Comparison of ENCODE assay signal across 27 cellular contexts in genomic region chr1:216606047-216606637, GRCh38.
DNase-seq lines count a peak whose midpoint lies in the region; ATAC-seq and TF ChIP-seq lines count a peak whose summit lies in the region.
"Had no signal": no experiment of that assay in that cellular context is flagged by ENCODE, and none has a peak within 500 bp of the region (broad histone marks: within the 10 kb centered on the region; RNA-seq: fewer than 3 reads in every experiment).

No MANE protein-coding gene starts in this region.

- no CpG with 5 or more reads among the region's 4 CpGs for WGBS in mesendoderm (ENCODE audit: extremely low coverage, insufficient coverage, low lambda C conversion rate)

- no peak overlapping the region for H2BK5ac ChIP-seq in mesendoderm (ENCODE audit: low read length)

- no peak overlapping the region for H3K4me3 ChIP-seq in mesendoderm (ENCODE audit: low read length)
- H3K4me3 ChIP-seq: body of pancreas, ovary, SJCRH30, upper lobe of left lung had no signal

- DNase-seq in DMS153 treated with DMSO at 0.1 percent for 48 hours (lab: John Stamatoyannopoulos, UW; ENCODE audit: unreplicated experiment) (peak; percentile 60), DMS153 (lab: John Stamatoyannopoulos, UW) (no peak), NCI-H1436 (lab: John Stamatoyannopoulos, UW) (peak; percentile 22), mesendoderm (peak; percentile 91), NCI-H446 (lab: John Stamatoyannopoulos, UW) (no peak)
- DNase-seq in effector CD8-positive, alpha-beta T cell (lab: John Stamatoyannopoulos, UW): no peak
- DNase-seq: activated CD4-positive, alpha-beta memory T cell treated with anti-CD3 and anti-CD28 coated beads, Interleukin-2, amount 10 ng/mL, durations not matched to agents 7 days and 5 days; activated CD8-positive, alpha-beta memory T cell treated with anti-CD3 and anti-CD28 coated beads, Interleukin-2, amount 50 U/mL, for 4 hours; activated naive CD4-positive, alpha-beta T cell treated with anti-CD3 and anti-CD28 coated beads, Interleukin-2, amount 10 ng/mL, durations not matched to agents 7 days and 5 days; body of pancreas; cerebellar nuclear complex; dermis blood vessel endothelial cell; foreskin melanocyte; GOT3; HFFc6; NCI-H187 treated with DMSO at 0.1 percent for 48 hours; NCI-H526 treated with DMSO at 0.1 percent for 48 hours; ovary; SJCRH30; stimulated activated naive CD4-positive, alpha-beta T cell; T-cell; upper lobe of left lung had no signal

- H3K36me3 ChIP-seq in mesendoderm (ENCODE audit: control insufficient read depth, insufficient read depth, low read length): no peaks in the 10 kb centered on the region
- H3K36me3 ChIP-seq: ovary, SJCRH30, upper lobe of left lung had no signal

- no peaks in the 10 kb centered on the region for H3K27me3 ChIP-seq in mesendoderm (ENCODE audit: insufficient read depth, low read length, poor library complexity)
- H3K27me3 ChIP-seq: body of pancreas, ovary, SJCRH30, upper lobe of left lung had no signal

- H3K56ac ChIP-seq in mesendoderm (ENCODE audit: low read length): no peak overlapping the region

- H3K27ac ChIP-seq in mesendoderm (ENCODE audit: low read depth, low read length): no peak overlapping the region
- H3K27ac ChIP-seq: 22Rv1, body of pancreas, C4-2B, ovary, SJCRH30, upper lobe of left lung had no signal

- H2BK15ac ChIP-seq in mesendoderm (replicated peaks; ENCODE audit: low read depth): no peak overlapping the region

- H4K8ac ChIP-seq in mesendoderm (ENCODE audit: low read depth, low read length): no peak overlapping the region

- H3K23ac ChIP-seq in mesendoderm (ENCODE audit: low read length): no peak overlapping the region

- no peak; the same call in 2 of the 3 replicates for ATAC-seq in SK-N-SH treated with all-trans-retinoic acid at 6 μM for 48 hours
- ATAC-seq in HG03097 (IDR thresholded peaks at IDR 0.05; ENCODE audit: low FRiP score, unreplicated experiment): no peak
- ATAC-seq: activated CD4-positive, CD25-positive, alpha-beta regulatory T cell treated with anti-CD3 and anti-CD28 coated beads, Interleukin-2, amount 50 U/mL, for 24 hours; body of pancreas; T-cell had no signal

- H3K79me1 ChIP-seq in mesendoderm (ENCODE audit: low read length): no peaks in the 10 kb centered on the region

- H3K79me2 ChIP-seq in mesendoderm (ENCODE audit: control insufficient read depth, insufficient read depth, low read length): no peaks in the 10 kb centered on the region

- no peak overlapping the region for H3K9ac ChIP-seq in mesendoderm (ENCODE audit: low read length)

- H2AK5ac ChIP-seq in mesendoderm (ENCODE audit: low read length): no peak overlapping the region

- peak overlapping the region; percentile 51 for H3K18ac ChIP-seq in mesendoderm (ENCODE audit: low read length)

- H3K4me1 ChIP-seq in mesendoderm (ENCODE audit: control insufficient read depth, low read depth, low read length): peaks cover 2% of the 10 kb centered on the region
- H3K4me1 ChIP-seq: upper lobe of left lung had no signal

- no peak overlapping the region for H4K5ac ChIP-seq in mesendoderm (ENCODE audit: low read length)

- H2BK120ac ChIP-seq in mesendoderm (ENCODE audit: low read depth, low read length): no peak overlapping the region

- no peak overlapping the region for H3K4me2 ChIP-seq in mesendoderm (ENCODE audit: low read length)

- H3K4ac ChIP-seq in mesendoderm (ENCODE audit: low read depth, low read length): no peak overlapping the region

TF ChIP-seq in SK-N-SH treated with all-trans-retinoic acid at 6 μM for 48 hours, 23 proteins besides CTCF, POLR2A, EP300 and RAD21:
- peak; percentile 93 for TF ChIP-seq TSHZ2 (CRISPR knock-in tag; IDR thresholded peaks at IDR 0.05)
- TF ChIP-seq ESRRG (CRISPR knock-in tag; IDR thresholded peaks at IDR 0.05): no peak
- TF ChIP-seq GLIS3 (CRISPR knock-in tag; IDR thresholded peaks at IDR 0.05): peak; percentile 44; the same call in 1 of the 2 replicates
- TF ChIP-seq ZNF565 (CRISPR knock-in tag; conservative IDR thresholded peaks at IDR 0.05; ENCODE audit: low read depth): no peak
- no peak; the same call in 1 of the 2 replicates for TF ChIP-seq BACH2 (CRISPR knock-in tag; IDR thresholded peaks at IDR 0.05; ENCODE audit: borderline replicate concordance)
- no peak; the same call in 1 of the 2 replicates for TF ChIP-seq POU6F1 (CRISPR knock-in tag; IDR thresholded peaks at IDR 0.05; ENCODE audit: borderline replicate concordance, low read depth)
- peak; percentile 92 for TF ChIP-seq TCF4 (CRISPR knock-in tag; IDR thresholded peaks at IDR 0.05; ENCODE audit: borderline replicate concordance)
- no peak for TF ChIP-seq ZNF8 (CRISPR knock-in tag; IDR thresholded peaks at IDR 0.05)
- peak; percentile 14; the same call in 1 of the 2 replicates for TF ChIP-seq CREB5 (CRISPR knock-in tag; IDR thresholded peaks at IDR 0.05; ENCODE audit: low read depth)
- TF ChIP-seq OSR1 (CRISPR knock-in tag; IDR thresholded peaks at IDR 0.05): no peak
- no peak for TF ChIP-seq ZFP3 (CRISPR knock-in tag; IDR thresholded peaks at IDR 0.05)
- 0 out of 2 replicates have a peak, but pooled peaks have one; percentile 44 for TF ChIP-seq CSRNP3 (CRISPR knock-in tag; IDR thresholded peaks at IDR 0.05)

Comparison
In these comparisons a context has a peak if more than half of its experiments do, and no peak if none do; other contexts are left out.
1. DNase-seq: peak in DMS153 treated with DMSO at 0.1 percent for 48 hours (single experiment), NCI-H1436 (single experiment) and mesendoderm (single experiment); none in DMS153 (single experiment), NCI-H446 (0 of 2) and effector CD8-positive, alpha-beta T cell (single experiment).